2 cellular contexts compared by ENCODE assay signal in genomic region chr3:168342946-168343856, GRCh38.
TF ChIP-seq lines count a peak whose summit lies in the region.

No MANE protein-coding gene starts in this region.

TF ChIP-seq in IMR-90, 13 proteins besides CTCF, POLR2A, EP300 and RAD21 (continued from another document):
- TF ChIP-seq MAFK (IDR thresholded peaks at IDR 0.05; ENCODE audit: low read depth, low read length) (no peak), MXI1 (IDR thresholded peaks at IDR 0.05; ENCODE audit: borderline replicate concordance, low read depth, low read length) (no peak), SMC3 (IDR thresholded peaks at IDR 0.05; ENCODE audit: low read depth, low read length) (no peak), BHLHE40 (IDR thresholded peaks at IDR 0.05; ENCODE audit: low read depth, low read length) (no peak)
- TF ChIP-seq, protein P1, sequence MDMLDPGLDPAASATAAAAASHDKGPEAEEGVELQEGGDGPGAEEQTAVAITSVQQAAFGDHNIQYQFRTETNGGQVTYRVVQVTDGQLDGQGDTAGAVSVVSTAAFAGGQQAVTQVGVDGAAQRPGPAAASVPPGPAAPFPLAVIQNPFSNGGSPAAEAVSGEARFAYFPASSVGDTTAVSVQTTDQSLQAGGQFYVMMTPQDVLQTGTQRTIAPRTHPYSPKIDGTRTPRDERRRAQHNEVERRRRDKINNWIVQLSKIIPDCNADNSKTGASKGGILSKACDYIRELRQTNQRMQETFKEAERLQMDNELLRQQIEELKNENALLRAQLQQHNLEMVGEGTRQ (IDR thresholded peaks at IDR 0.05; ENCODE audit: low read depth, low read length): no peak
TF ChIP-seq in IMR-90: peak in this region for 0.

TF ChIP-seq in WTC11, 78 proteins besides CTCF, POLR2A, EP300 and RAD21:
- TF ChIP-seq ARID4B (CRISPR knock-in tag; IDR thresholded peaks at IDR 0.05; ENCODE audit: borderline replicate concordance): no peak
TF ChIP-seq in WTC11: peak in this region for 0.
